ENCODE assay signal across 8 cellular contexts in the genomic region with DNA sequence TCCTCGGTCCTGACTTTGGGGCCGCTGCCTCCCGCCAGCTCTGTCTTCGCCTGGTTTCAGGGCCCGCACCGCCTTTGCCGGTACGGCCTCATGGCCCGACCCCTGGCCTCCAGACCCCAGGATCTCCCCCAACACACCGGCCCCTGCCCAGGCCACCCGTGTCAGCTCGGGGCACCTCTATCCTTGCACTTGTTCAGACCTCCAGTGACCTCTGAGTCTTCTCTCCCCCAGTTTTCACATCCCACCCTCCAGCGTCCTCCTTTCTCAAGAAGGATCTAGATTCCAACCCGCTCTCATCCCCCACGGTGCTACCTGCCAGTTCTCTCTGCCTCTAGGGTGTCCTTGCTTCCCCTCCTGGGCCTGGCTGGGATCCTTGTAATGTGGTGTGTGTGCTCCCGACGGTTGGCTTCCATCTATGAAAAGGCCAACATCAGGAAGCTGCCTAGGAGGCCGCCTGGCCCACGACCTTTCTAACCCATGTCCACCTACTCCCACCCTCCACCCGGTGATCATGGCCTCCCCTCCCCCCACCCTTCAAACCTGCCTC.
DNase-seq lines count a peak whose midpoint lies in the region; ATAC-seq, FAIRE-seq and TF ChIP-seq lines count a peak whose summit lies in the region.

No MANE protein-coding gene starts in this region.

- WGBS in suprapubic skin = 65% methylated on average over 11 of the region's 20 CpGs

- peak overlapping the region; percentile 66 for H3K4me3 Mint-ChIP-seq in activated CD4-positive, alpha-beta T cell treated with anti-CD3 and anti-CD28 coated beads for 36 hours
- peak overlapping the region; percentile 81 for H3K4me3 Mint-ChIP-seq in astrocyte (ENCODE audit: unreplicated experiment)

- no peak for TF ChIP-seq POLR2A in suprapubic skin (IDR thresholded peaks at IDR 0.05)

- no peaks in the 10 kb centered on the region for H3K36me3 Mint-ChIP-seq in activated CD4-positive, alpha-beta T cell treated with anti-CD3 and anti-CD28 coated beads for 36 hours (ENCODE audit: low read depth)
- H3K36me3 Mint-ChIP-seq in astrocyte (ENCODE audit: low read depth, unreplicated experiment) = no peaks in the 10 kb centered on the region

- peak overlapping the region; percentile 64 for H3K4me3 ChIP-seq in astrocyte (ENCODE audit: insufficient read depth, low read depth, low read length)
- H3K4me3 ChIP-seq in suprapubic skin = peak overlapping the region; percentile 58

- peak overlapping the region; percentile 98 for H3K4me2 ChIP-seq in astrocyte (ENCODE audit: low read length)

- intact Hi-C loops in activated CD4-positive, alpha-beta T cell treated with anti-CD3 and anti-CD28 coated beads for 36 hours (cut with DNase I, micrococcal nuclease) = no loop called here

- H3K36me3 ChIP-seq in astrocyte (ENCODE audit: insufficient read depth, low read length) = no peaks in the 10 kb centered on the region
- no peaks in the 10 kb centered on the region for H3K36me3 ChIP-seq in suprapubic skin

- no peaks in the 10 kb centered on the region for H4K20me1 ChIP-seq in astrocyte (ENCODE audit: insufficient read depth, low read length)

- H3K27ac ChIP-seq in astrocyte (ENCODE audit: low read depth, low read length) = no peak overlapping the region
- no peak overlapping the region for H3K27ac ChIP-seq in suprapubic skin

- no peaks in the 10 kb centered on the region for H3K9me3 Mint-ChIP-seq in activated CD4-positive, alpha-beta T cell treated with anti-CD3 and anti-CD28 coated beads for 36 hours (ENCODE audit: low read depth)
- no peaks in the 10 kb centered on the region for H3K9me3 Mint-ChIP-seq in astrocyte (ENCODE audit: unreplicated experiment)

- no peaks in the 10 kb centered on the region for H3K9me3 ChIP-seq in astrocyte (ENCODE audit: insufficient read depth, low read depth, low read length)
- no peaks in the 10 kb centered on the region for H3K9me3 ChIP-seq in suprapubic skin

- TF ChIP-seq CTCF in astrocyte (IDR thresholded peaks at IDR 0.05; ENCODE audit: insufficient read depth, low read depth, low read length) = no peak
- TF ChIP-seq CTCF in suprapubic skin (IDR thresholded peaks at IDR 0.05) = no peak

- peak overlapping the region; percentile 71 for H3K9ac ChIP-seq in astrocyte (ENCODE audit: low read length)

- H3K4me1 ChIP-seq in astrocyte (ENCODE audit: insufficient read depth, low read length) (peaks cover 4% of the 10 kb centered on the region), suprapubic skin (peaks cover 17% of the 10 kb centered on the region)

- DNase-seq in activated CD4-positive, alpha-beta T cell treated with anti-CD3 and anti-CD28 coated beads for 36 hours = no peak
- no peak for DNase-seq in activated CD4-positive, alpha-beta T cell treated with anti-CD3 and anti-CD28 coated beads, Interleukin-2, amount 50 U/mL, for 48 hours
- no peak for DNase-seq in astrocyte (ENCODE audit: low read depth)
- DNase-seq in left kidney (ENCODE audit: low read depth, low spot score) = peak; percentile 29
- DNase-seq in suprapubic skin (ENCODE audit: low spot score in 2 of 2) = no peak
- DNase-seq in occipital lobe (lab: John Stamatoyannopoulos, UW) = no peak
- no peak for DNase-seq in dedifferentiated amniotic fluid mesenchymal stem cell (ENCODE audit: extremely low spot score)
- no peak for DNase-seq in NCI-H2029 (lab: John Stamatoyannopoulos, UW)

- H2AFZ ChIP-seq in astrocyte (ENCODE audit: low read depth, low read length) = peak overlapping the region; percentile 96

- peaks cover 6% of the 10 kb centered on the region for H3K4me1 Mint-ChIP-seq in activated CD4-positive, alpha-beta T cell treated with anti-CD3 and anti-CD28 coated beads for 36 hours
- H3K4me1 Mint-ChIP-seq in astrocyte (ENCODE audit: low read depth, unreplicated experiment) = peaks cover 3% of the 10 kb centered on the region

- peaks cover 43% of the 10 kb centered on the region for H3K27me3 Mint-ChIP-seq in activated CD4-positive, alpha-beta T cell treated with anti-CD3 and anti-CD28 coated beads for 36 hours
- peaks cover 19% of the 10 kb centered on the region for H3K27me3 Mint-ChIP-seq in astrocyte (ENCODE audit: low read depth, unreplicated experiment)

- no peak for ATAC-seq in activated CD4-positive, alpha-beta T cell treated with anti-CD3 and anti-CD28 coated beads for 36 hours

- FAIRE-seq in astrocyte (lab: Jason Lieb, UNC) = no peak

- TF ChIP-seq EP300 in suprapubic skin (IDR thresholded peaks at IDR 0.05) = no peak

- H3K27me3 ChIP-seq in astrocyte (ENCODE audit: insufficient read depth, low read length) (no peaks in the 10 kb centered on the region), suprapubic skin (peaks cover 5% of the 10 kb centered on the region)

- CTCF ChIA-PET in activated CD4-positive, alpha-beta T cell treated with anti-CD3 and anti-CD28 coated beads for 36 hours (lab: Charles Lee) = interaction anchor here (0.8 kb wide), 1 partner anchor 274 kb away, joined by 3 read pairs; no protein-coding TSS in a partner anchor

- POLR2A ChIA-PET in activated CD4-positive, alpha-beta T cell treated with anti-CD3 and anti-CD28 coated beads for 36 hours (lab: Charles Lee) = interaction anchor here (0.6 kb wide), 1 partner anchor 15 kb away, joined by 3 read pairs; no protein-coding TSS in a partner anchor

- H3K79me2 ChIP-seq in astrocyte (ENCODE audit: insufficient read depth, low read length) = no peaks in the 10 kb centered on the region

- H3K27ac Mint-ChIP-seq in activated CD4-positive, alpha-beta T cell treated with anti-CD3 and anti-CD28 coated beads for 36 hours = no peak overlapping the region
- H3K27ac Mint-ChIP-seq in astrocyte (ENCODE audit: unreplicated experiment) = peak overlapping the region; percentile 14
